13 cellular contexts compared by ENCODE assay signal in genomic region chr12:75525263-75525662, GRCh38. TPM values are rescaled to one million over a fixed set of nuclear protein-coding genes. Genes with fewer than 3 reads are reported as not detected.
DNase-seq lines count a peak whose midpoint lies in the region; ATAC-seq and TF ChIP-seq lines count a peak whose summit lies in the region.
"Had no signal": no experiment of that assay in that cellular context is flagged by ENCODE, and none has a peak within 500 bp of the region (broad histone marks: within the 10 kb centered on the region; RNA-seq: fewer than 3 reads in every experiment).

No MANE protein-coding gene starts in this region.

- DNase-seq in RWPE1 (ENCODE audit: low spot score): no peak
- no peak for DNase-seq in epithelial cell of proximal tubule (ENCODE audit: low read depth)
- no peak for DNase-seq in osteocyte (ENCODE audit: extremely low spot score, unreplicated experiment)
- no peak for DNase-seq in activated CD8-positive, alpha-beta memory T cell treated with anti-CD3 and anti-CD28 coated beads, Interleukin-2, amount 50 U/mL, for 4 hours
- DNase-seq in posterior vena cava (ENCODE audit: low spot score): no peak
- DNase-seq: activated CD4-positive, alpha-beta T cell treated with anti-CD3 and anti-CD28 coated beads, Interleukin-2, amount 50 U/mL, for 48 hours; aorta; Caco-2; effector memory CD8-positive, alpha-beta T cell; GF-D8; mesendoderm had no signal

- peaks cover 10% of the 10 kb centered on the region for H3K27me3 Mint-ChIP-seq in osteocyte (ENCODE audit: unreplicated experiment)

- peaks cover 9% of the 10 kb centered on the region for H3K9me3 Mint-ChIP-seq in osteocyte (ENCODE audit: unreplicated experiment)
- H3K9me3 Mint-ChIP-seq: effector memory CD8-positive, alpha-beta T cell had no signal

- H3K27me3 ChIP-seq in BLaER1: no peaks in the 10 kb centered on the region

- no peak for ATAC-seq in GM18907 (IDR thresholded peaks at IDR 0.05; ENCODE audit: unreplicated experiment)
- ATAC-seq: effector memory CD8-positive, alpha-beta T cell had no signal

- peak overlapping the region; percentile 53 for H3K4me2 ChIP-seq in BLaER1

- H3K36me3 Mint-ChIP-seq in osteocyte (ENCODE audit: unreplicated experiment): peaks cover 4% of the 10 kb centered on the region

- intact Hi-C loops in posterior vena cava (cut with DNase I): loop anchor here (5.0 kb wide), 2 partner anchors 507 to 512 kb away; partner anchors contain the start of gene PHLDA1 (in 1 of the 2)

- no peaks in the 10 kb centered on the region for H3K36me3 ChIP-seq in BLaER1

- CTCF ChIA-PET in RWPE1 (lab: Yijun Ruan, JAX): interaction anchor here (0.6 to 1.1 kb wide), 3 partner anchors 68 to 1266 kb away, joined by 3 read pairs; no protein-coding TSS in a partner anchor

- H3K4me3 Mint-ChIP-seq in osteocyte (ENCODE audit: unreplicated experiment): no peak overlapping the region
- H3K4me3 Mint-ChIP-seq: effector memory CD8-positive, alpha-beta T cell had no signal

- H3K27ac Mint-ChIP-seq in osteocyte (ENCODE audit: unreplicated experiment): no peak overlapping the region
- H3K27ac Mint-ChIP-seq: effector memory CD8-positive, alpha-beta T cell had no signal

- H3K4me1 Mint-ChIP-seq in osteocyte (ENCODE audit: unreplicated experiment): peaks cover 4% of the 10 kb centered on the region

- TF ChIP-seq CTCF in RWPE1 (conservative IDR thresholded peaks at IDR 0.05; ENCODE audit: low read depth) (0 out of 2 replicates have a peak, but pooled peaks have one; percentile 5), epithelial cell of proximal tubule (conservative IDR thresholded peaks at IDR 0.05; ENCODE audit: low read depth, low read length) (peak; percentile 55), osteocyte (IDR thresholded peaks at IDR 0.05) (peak; percentile 53)

- no peaks in the 10 kb centered on the region for H4K20me1 ChIP-seq in BLaER1

- H3K9ac ChIP-seq in BLaER1: no peak overlapping the region

- H3K9me3 ChIP-seq in BLaER1: no peaks in the 10 kb centered on the region; the same call in 1 of the 2 replicates
- H3K9me3 ChIP-seq: Caco-2 had no signal

- H3K27ac ChIP-seq in BLaER1 (no peak overlapping the region), RWPE1 (no peak overlapping the region)

- H3K4me1 ChIP-seq in BLaER1: peaks cover 35% of the 10 kb centered on the region
- H3K4me1 ChIP-seq: Caco-2 had no signal

- H3K4me3 ChIP-seq in BLaER1 (no peak overlapping the region), epithelial cell of proximal tubule (ENCODE audit: low read depth, low read length) (no peak overlapping the region)

- POLR2A ChIA-PET in RWPE1 (lab: Yijun Ruan, JAX; ENCODE audit: low non-redundant PET): no interaction called here

RNA-seq across cellular contexts. Expression of gene KRR1, which starts 13.9 kb away (rescaled TPM):
- 20.1 and 42.0 TPM in 2 replicates for total RNA-seq in epithelial cell of proximal tubule
- total RNA-seq in osteocyte: 47.1 and 52.0 TPM in 2 replicates
- total RNA-seq in posterior vena cava: 10 to 100 TPM; 47.6 TPM

RNA-seq across cellular contexts. Expression of gene GLIPR1, which starts 44.7 kb away (rescaled TPM):
- 39.6 and 50.4 TPM in 2 replicates for total RNA-seq in epithelial cell of proximal tubule
- total RNA-seq in osteocyte: 37.8 and 38.9 TPM in 2 replicates
- total RNA-seq in posterior vena cava: 10 to 100 TPM; 57.2 to 68.0 TPM

Comparison
In these comparisons a context has a peak if more than half of its experiments do, and no peak if none do; other contexts are left out.
1. CTCF ChIP-seq: peak in every context shown above with its lines; median percentile 55 in epithelial cell of proximal tubule; 53 in osteocyte; 5 in RWPE1.